ENCODE assay signal across 1 cellular context in the genomic region with DNA sequence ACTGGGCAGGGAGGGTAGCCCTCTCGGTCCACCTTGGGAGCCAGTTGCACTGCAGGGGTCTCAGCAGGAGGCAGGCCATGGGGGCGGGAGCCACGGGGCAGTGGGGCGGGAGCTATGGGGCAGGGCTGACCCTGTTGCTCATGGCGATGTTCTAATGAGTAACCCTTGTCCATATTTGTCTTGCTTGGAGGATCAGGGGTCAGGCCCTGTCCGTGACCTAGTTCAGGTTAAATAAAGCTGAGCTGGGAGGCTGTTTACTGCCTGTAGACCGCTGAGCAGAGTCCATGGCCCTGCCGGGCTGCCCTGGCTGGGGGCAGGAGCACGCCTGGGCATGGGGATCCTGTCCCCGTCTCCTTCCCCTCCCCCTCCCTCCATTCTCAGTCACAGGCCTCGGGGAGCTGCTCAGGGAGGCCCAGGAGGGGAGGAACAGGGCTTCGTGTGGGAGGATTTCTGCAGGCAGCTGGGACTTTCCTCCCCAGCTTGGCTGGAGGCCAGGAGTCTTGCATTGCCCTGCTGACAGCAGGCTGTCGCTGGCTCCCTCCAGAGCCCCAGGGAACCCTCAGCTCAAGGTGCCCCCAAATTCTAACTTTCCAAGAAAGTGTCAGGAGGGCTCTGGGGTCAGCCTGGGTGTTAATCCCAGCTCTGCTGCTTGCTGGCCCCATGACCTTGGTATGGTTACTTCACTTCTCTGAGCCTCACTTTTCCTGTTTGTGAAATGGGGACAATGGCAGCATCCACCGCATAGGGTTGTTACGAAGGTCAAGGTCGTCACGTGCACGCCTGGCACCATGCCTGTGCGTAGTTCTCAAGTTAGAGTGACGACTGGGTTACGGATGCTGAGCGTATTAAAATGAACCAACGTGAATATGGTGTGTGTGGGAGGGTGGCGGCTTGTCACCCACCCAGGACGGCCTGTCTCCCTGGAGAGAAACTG.
TF ChIP-seq lines count a peak whose summit lies in the region.

No MANE protein-coding gene starts in this region.

TF ChIP-seq in GM12891, 5 proteins besides CTCF, POLR2A, EP300 and RAD21:
- TF ChIP-seq POLR2AphosphoS5 (IDR thresholded peaks at IDR 0.05; ENCODE audit: low read depth, low read length) (no peak; the same call in 1 of the 2 replicates), SPI1 (IDR thresholded peaks at IDR 0.05; ENCODE audit: low read depth, low read length) (peak; percentile 55; the same call in 1 of the 2 replicates), POU2F2 (IDR thresholded peaks at IDR 0.05; ENCODE audit: low read depth, low read length) (no peak), PAX5 (IDR thresholded peaks at IDR 0.05; ENCODE audit: insufficient read depth, low read length, severe bottlenecking) (no peak), TAF1 (IDR thresholded peaks at IDR 0.05; ENCODE audit: low read depth, low read length) (no peak)
